Comparison of ENCODE assay signal across 1 cellular context in the genomic region with DNA sequence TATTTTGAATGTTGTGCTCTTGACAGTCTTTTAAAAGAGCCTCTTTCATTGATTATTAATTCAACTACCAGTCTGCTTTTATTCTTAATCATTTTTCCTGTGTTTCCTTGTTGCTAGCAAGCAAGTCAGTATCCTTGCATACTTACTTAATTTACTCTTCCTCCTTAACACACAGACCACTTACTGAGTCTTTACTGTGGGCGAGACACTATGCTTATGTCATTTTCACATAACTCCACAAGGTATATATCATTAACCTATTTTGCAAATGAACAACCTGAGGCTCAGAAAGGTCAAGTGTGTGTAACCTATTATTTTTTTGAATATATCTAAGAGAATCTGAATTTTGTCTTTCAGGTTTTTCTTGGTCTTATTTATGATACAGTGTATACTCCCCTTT.
TF ChIP-seq lines count a peak whose summit lies in the region.

No MANE protein-coding gene starts in this region.

TF ChIP-seq in GM12878, 131 proteins besides CTCF, POLR2A, EP300 and RAD21 (continued from another document):
- TF ChIP-seq, protein P1, sequence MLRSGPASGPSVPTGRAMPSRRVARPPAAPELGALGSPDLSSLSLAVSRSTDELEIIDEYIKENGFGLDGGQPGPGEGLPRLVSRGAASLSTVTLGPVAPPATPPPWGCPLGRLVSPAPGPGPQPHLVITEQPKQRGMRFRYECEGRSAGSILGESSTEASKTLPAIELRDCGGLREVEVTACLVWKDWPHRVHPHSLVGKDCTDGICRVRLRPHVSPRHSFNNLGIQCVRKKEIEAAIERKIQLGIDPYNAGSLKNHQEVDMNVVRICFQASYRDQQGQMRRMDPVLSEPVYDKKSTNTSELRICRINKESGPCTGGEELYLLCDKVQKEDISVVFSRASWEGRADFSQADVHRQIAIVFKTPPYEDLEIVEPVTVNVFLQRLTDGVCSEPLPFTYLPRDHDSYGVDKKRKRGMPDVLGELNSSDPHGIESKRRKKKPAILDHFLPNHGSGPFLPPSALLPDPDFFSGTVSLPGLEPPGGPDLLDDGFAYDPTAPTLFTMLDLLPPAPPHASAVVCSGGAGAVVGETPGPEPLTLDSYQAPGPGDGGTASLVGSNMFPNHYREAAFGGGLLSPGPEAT (IDR thresholded peaks at IDR 0.05; ENCODE audit: low read depth), result no peak
- TF ChIP-seq CBFB (IDR thresholded peaks at IDR 0.05; ENCODE audit: low read depth) (no peak), BCL11A (IDR thresholded peaks at IDR 0.05; ENCODE audit: low read depth, low read length) (no peak), TCF3 (IDR thresholded peaks at IDR 0.05; ENCODE audit: borderline replicate concordance, insufficient read depth, low read depth, low read length) (no peak), RAD51 (IDR thresholded peaks at IDR 0.05) (no peak), ZNF207 (IDR thresholded peaks at IDR 0.05; ENCODE audit: borderline replicate concordance) (no peak), ZNF384 (IDR thresholded peaks at IDR 0.05; ENCODE audit: borderline replicate concordance, low read depth, low read length) (no peak), BHLHE40 (IDR thresholded peaks at IDR 0.05; ENCODE audit: borderline replicate concordance in 1 of 2, low read depth in 2 of 2, low read length in 1 of 2) (no peak), SREBF1 (IDR thresholded peaks at IDR 0.05; ENCODE audit: low read length) (no peak)
TF ChIP-seq in GM12878: peak in this region for 0.
